Comparison of ENCODE assay signal across 1 cellular context in genomic region chr10:110067960-110068770, GRCh38.
TF ChIP-seq lines count a peak whose summit lies in the region.

No MANE protein-coding gene starts in this region.

TF ChIP-seq in K562, 482 proteins besides CTCF, POLR2A, EP300 and RAD21 (continued from another document):
- no peak for TF ChIP-seq RAD51 (IDR thresholded peaks at IDR 0.05; ENCODE audit: borderline replicate concordance, low read depth)
- no peak for TF ChIP-seq ZNF23 (CRISPR knock-in tag; IDR thresholded peaks at IDR 0.05)
- TF ChIP-seq GABPB2 (CRISPR knock-in tag; conservative IDR thresholded peaks at IDR 0.05), result no peak
- TF ChIP-seq MNT (conservative IDR thresholded peaks at IDR 0.05), result peak in 1 of 2 experiments; percentile 37; a peak in 1 of 4 replicates
- no peak for TF ChIP-seq HNRNPL (IDR thresholded peaks at IDR 0.05; ENCODE audit: low read depth, low read length)
- no peak for TF ChIP-seq ZNF407 (IDR thresholded peaks at IDR 0.05; ENCODE audit: low read depth)
- no peak for TF ChIP-seq ZBTB33 (CRISPR knock-in tag; IDR thresholded peaks at IDR 0.05)
- no peak for TF ChIP-seq MITF (IDR thresholded peaks at IDR 0.05)
- no peak for TF ChIP-seq MLLT1 (IDR thresholded peaks at IDR 0.05)
- TF ChIP-seq SAFB2 (IDR thresholded peaks at IDR 0.05; ENCODE audit: borderline replicate concordance, low read depth, low read length, severe bottlenecking), result no peak
- TF ChIP-seq CBX2 (IDR thresholded peaks at IDR 0.05; ENCODE audit: insufficient read depth, low read length, poor library complexity, severe bottlenecking), result no peak
- TF ChIP-seq USF1 (CRISPR knock-in tag; IDR thresholded peaks at IDR 0.05), result no peak
- no peak for TF ChIP-seq ZNF75A (CRISPR knock-in tag; IDR thresholded peaks at IDR 0.05)
- no peak for TF ChIP-seq HNRNPLL (IDR thresholded peaks at IDR 0.05; ENCODE audit: low read depth, low read length, poor library complexity, severe bottlenecking)
- TF ChIP-seq TOE1 (IDR thresholded peaks at IDR 0.05; ENCODE audit: borderline replicate concordance), result peak; percentile 35; the same call in 1 of the 2 replicates
- TF ChIP-seq TOE1 (CRISPR knock-in tag; IDR thresholded peaks at IDR 0.05; ENCODE audit: borderline replicate concordance, low read depth), result no peak
- TF ChIP-seq POU5F1 (IDR thresholded peaks at IDR 0.05; ENCODE audit: borderline replicate concordance, low read depth, low read length, partially characterized antibody), result no peak
